1 cellular context compared by ENCODE assay signal in genomic region chr4:82430193-82431025, GRCh38.
TF ChIP-seq lines count a peak whose summit lies in the region.

ENOPH1 (plus strand) TSS chr4:82430590; CDS start chr4:82430830, 240 bp downstream.
HNRNPDL (minus strand) TSS chr4:82430462; CDS start chr4:82429690, 772 bp downstream.

TF ChIP-seq in HEK293, 187 proteins besides CTCF, POLR2A, EP300 and RAD21 (continued from another document and continues in another):
- TF ChIP-seq ZNF449 (tag by site-specific recombination; IDR thresholded peaks at IDR 0.05) (no peak), ZNF132 (tag by site-specific recombination; IDR thresholded peaks at IDR 0.05; ENCODE audit: borderline replicate concordance) (no peak), KLF1 (tag by site-specific recombination; IDR thresholded peaks at IDR 0.05) (peak; percentile 30), ZNF114 (tag by site-specific recombination; IDR thresholded peaks at IDR 0.05) (no peak), ZFP37 (tag by site-specific recombination; IDR thresholded peaks at IDR 0.05) (no peak), ZFP69B (tag by site-specific recombination; IDR thresholded peaks at IDR 0.05) (no peak), ZNF629 (tag by site-specific recombination; IDR thresholded peaks at IDR 0.05) (no peak; the same call in 1 of the 2 replicates), ZBTB8A (tag by site-specific recombination; IDR thresholded peaks at IDR 0.05) (peak; percentile 93), ZSCAN16 (tag by site-specific recombination; IDR thresholded peaks at IDR 0.05) (no peak), ZBTB48 (tag by site-specific recombination; IDR thresholded peaks at IDR 0.05) (no peak; the same call in 1 of the 2 replicates), ZNF548 (tag by site-specific recombination; IDR thresholded peaks at IDR 0.05) (no peak), ZNF677 (tag by site-specific recombination; IDR thresholded peaks at IDR 0.05) (no peak), ZNF658 (tag by site-specific recombination; IDR thresholded peaks at IDR 0.05) (no peak), ZNF433 (tag by site-specific recombination; IDR thresholded peaks at IDR 0.05; ENCODE audit: low read depth) (no peak), ZSCAN23 (tag by site-specific recombination; IDR thresholded peaks at IDR 0.05) (no peak), KLF8 (tag by site-specific recombination; IDR thresholded peaks at IDR 0.05) (peak; percentile 66), ZNF560 (tag by site-specific recombination; IDR thresholded peaks at IDR 0.05; ENCODE audit: borderline replicate concordance) (no peak), SALL2 (tag by site-specific recombination; IDR thresholded peaks at IDR 0.05; ENCODE audit: borderline replicate concordance) (no peak), ZNF404 (tag by site-specific recombination; IDR thresholded peaks at IDR 0.05) (no peak), ZNF488 (tag by site-specific recombination; IDR thresholded peaks at IDR 0.05) (no peak), ZNF121 (tag by site-specific recombination; IDR thresholded peaks at IDR 0.05) (peak; percentile 30; the same call in 1 of the 2 replicates), ZBTB20 (tag by site-specific recombination; IDR thresholded peaks at IDR 0.05) (peak; percentile 72), ZNF24 (tag by site-specific recombination; IDR thresholded peaks at IDR 0.05) (no peak), ZSCAN30 (tag by site-specific recombination; IDR thresholded peaks at IDR 0.05) (peak; percentile 7), ZNF704 (tag by site-specific recombination; IDR thresholded peaks at IDR 0.05) (no peak), SP3 (tag by site-specific recombination; IDR thresholded peaks at IDR 0.05) (peak; percentile 87), ZNF747 (tag by site-specific recombination; IDR thresholded peaks at IDR 0.05) (no peak), ZNF280D (tag by site-specific recombination; IDR thresholded peaks at IDR 0.05) (no peak), ZNF473 (tag by site-specific recombination; IDR thresholded peaks at IDR 0.05) (no peak), ZNF621 (tag by site-specific recombination; IDR thresholded peaks at IDR 0.05) (no peak), KLF10 (tag by site-specific recombination; IDR thresholded peaks at IDR 0.05) (peak; percentile 99), ZNF2 (tag by site-specific recombination; IDR thresholded peaks at IDR 0.05) (0 out of 2 replicates have a peak, but pooled peaks have one; percentile 63), ZNF221 (tag by site-specific recombination; IDR thresholded peaks at IDR 0.05; ENCODE audit: borderline replicate concordance) (no peak), SCRT2 (tag by site-specific recombination; IDR thresholded peaks at IDR 0.05) (no peak; the same call in 1 of the 2 replicates), ZNF501 (tag by site-specific recombination; IDR thresholded peaks at IDR 0.05) (no peak; the same call in 1 of the 2 replicates), TCF7L2 (IDR thresholded peaks at IDR 0.05; ENCODE audit: borderline replicate concordance, low read depth, low read length) (no peak), ZNF544 (tag by site-specific recombination; IDR thresholded peaks at IDR 0.05) (no peak)
- TF ChIP-seq, protein P1, sequence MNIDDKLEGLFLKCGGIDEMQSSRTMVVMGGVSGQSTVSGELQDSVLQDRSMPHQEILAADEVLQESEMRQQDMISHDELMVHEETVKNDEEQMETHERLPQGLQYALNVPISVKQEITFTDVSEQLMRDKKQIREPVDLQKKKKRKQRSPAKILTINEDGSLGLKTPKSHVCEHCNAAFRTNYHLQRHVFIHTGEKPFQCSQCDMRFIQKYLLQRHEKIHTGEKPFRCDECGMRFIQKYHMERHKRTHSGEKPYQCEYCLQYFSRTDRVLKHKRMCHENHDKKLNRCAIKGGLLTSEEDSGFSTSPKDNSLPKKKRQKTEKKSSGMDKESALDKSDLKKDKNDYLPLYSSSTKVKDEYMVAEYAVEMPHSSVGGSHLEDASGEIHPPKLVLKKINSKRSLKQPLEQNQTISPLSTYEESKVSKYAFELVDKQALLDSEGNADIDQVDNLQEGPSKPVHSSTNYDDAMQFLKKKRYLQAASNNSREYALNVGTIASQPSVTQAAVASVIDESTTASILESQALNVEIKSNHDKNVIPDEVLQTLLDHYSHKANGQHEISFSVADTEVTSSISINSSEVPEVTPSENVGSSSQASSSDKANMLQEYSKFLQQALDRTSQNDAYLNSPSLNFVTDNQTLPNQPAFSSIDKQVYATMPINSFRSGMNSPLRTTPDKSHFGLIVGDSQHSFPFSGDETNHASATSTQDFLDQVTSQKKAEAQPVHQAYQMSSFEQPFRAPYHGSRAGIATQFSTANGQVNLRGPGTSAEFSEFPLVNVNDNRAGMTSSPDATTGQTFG (tag by site-specific recombination; IDR thresholded peaks at IDR 0.05; ENCODE audit: borderline replicate concordance), result no peak
- TF ChIP-seq, protein P2, sequence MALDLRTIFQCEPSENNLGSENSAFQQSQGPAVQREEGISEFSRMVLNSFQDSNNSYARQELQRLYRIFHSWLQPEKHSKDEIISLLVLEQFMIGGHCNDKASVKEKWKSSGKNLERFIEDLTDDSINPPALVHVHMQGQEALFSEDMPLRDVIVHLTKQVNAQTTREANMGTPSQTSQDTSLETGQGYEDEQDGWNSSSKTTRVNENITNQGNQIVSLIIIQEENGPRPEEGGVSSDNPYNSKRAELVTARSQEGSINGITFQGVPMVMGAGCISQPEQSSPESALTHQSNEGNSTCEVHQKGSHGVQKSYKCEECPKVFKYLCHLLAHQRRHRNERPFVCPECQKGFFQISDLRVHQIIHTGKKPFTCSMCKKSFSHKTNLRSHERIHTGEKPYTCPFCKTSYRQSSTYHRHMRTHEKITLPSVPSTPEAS (tag by site-specific recombination; IDR thresholded peaks at IDR 0.05), result no peak
- TF ChIP-seq, protein P3, sequence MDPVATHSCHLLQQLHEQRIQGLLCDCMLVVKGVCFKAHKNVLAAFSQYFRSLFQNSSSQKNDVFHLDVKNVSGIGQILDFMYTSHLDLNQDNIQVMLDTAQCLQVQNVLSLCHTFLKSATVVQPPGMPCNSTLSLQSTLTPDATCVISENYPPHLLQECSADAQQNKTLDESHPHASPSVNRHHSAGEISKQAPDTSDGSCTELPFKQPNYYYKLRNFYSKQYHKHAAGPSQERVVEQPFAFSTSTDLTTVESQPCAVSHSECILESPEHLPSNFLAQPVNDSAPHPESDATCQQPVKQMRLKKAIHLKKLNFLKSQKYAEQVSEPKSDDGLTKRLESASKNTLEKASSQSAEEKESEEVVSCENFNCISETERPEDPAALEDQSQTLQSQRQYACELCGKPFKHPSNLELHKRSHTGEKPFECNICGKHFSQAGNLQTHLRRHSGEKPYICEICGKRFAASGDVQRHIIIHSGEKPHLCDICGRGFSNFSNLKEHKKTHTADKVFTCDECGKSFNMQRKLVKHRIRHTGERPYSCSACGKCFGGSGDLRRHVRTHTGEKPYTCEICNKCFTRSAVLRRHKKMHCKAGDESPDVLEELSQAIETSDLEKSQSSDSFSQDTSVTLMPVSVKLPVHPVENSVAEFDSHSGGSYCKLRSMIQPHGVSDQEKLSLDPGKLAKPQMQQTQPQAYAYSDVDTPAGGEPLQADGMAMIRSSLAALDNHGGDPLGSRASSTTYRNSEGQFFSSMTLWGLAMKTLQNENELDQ (tag by site-specific recombination; IDR thresholded peaks at IDR 0.05; ENCODE audit: low read depth), result no peak
- TF ChIP-seq, protein P4, sequence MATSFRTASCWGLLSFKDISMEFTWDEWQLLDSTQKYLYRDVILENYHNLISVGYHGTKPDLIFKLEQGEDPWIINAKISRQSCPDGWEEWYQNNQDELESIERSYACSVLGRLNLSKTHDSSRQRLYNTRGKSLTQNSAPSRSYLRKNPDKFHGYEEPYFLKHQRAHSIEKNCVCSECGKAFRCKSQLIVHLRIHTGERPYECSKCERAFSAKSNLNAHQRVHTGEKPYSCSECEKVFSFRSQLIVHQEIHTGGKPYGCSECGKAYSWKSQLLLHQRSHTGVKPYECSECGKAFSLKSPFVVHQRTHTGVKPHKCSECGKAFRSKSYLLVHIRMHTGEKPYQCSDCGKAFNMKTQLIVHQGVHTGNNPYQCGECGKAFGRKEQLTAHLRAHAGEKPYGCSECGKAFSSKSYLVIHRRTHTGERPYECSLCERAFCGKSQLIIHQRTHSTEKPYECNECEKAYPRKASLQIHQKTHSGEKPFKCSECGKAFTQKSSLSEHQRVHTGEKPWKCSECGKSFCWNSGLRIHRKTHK (tag by site-specific recombination; IDR thresholded peaks at IDR 0.05), result no peak
- TF ChIP-seq, protein P5, sequence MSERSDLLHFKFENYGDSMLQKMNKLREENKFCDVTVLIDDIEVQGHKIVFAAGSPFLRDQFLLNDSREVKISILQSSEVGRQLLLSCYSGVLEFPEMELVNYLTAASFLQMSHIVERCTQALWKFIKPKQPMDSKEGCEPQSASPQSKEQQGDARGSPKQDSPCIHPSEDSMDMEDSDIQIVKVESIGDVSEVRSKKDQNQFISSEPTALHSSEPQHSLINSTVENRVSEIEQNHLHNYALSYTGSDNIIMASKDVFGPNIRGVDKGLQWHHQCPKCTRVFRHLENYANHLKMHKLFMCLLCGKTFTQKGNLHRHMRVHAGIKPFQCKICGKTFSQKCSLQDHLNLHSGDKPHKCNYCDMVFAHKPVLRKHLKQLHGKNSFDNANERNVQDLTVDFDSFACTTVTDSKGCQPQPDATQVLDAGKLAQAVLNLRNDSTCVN (tag by site-specific recombination; optimal IDR thresholded peaks at IDR 0.05), result peak; percentile 90
- TF ChIP-seq, protein P6, sequence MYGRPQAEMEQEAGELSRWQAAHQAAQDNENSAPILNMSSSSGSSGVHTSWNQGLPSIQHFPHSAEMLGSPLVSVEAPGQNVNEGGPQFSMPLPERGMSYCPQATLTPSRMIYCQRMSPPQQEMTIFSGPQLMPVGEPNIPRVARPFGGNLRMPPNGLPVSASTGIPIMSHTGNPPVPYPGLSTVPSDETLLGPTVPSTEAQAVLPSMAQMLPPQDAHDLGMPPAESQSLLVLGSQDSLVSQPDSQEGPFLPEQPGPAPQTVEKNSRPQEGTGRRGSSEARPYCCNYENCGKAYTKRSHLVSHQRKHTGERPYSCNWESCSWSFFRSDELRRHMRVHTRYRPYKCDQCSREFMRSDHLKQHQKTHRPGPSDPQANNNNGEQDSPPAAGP (tag by site-specific recombination; IDR thresholded peaks at IDR 0.05), result no peak; the same call in 1 of the 2 replicates
